In genomic region chr20:57710841-57711240, GRCh38 we compare ENCODE assay signal across 8 cellular contexts. TPM values are rescaled to one million over a fixed set of nuclear protein-coding genes. Genes with fewer than 3 reads are reported as not detected.
DNase-seq lines count a peak whose midpoint lies in the region; ATAC-seq and TF ChIP-seq lines count a peak whose summit lies in the region.
"Had no signal": no experiment of that assay in that cellular context is flagged by ENCODE, and none has a peak within 500 bp of the region (broad histone marks: within the 10 kb centered on the region; RNA-seq: fewer than 3 reads in every experiment).

No MANE protein-coding gene starts in this region.

- no peak overlapping the region for H3K27ac ChIP-seq in iPS-18a (ENCODE audit: low read length)

- intact Hi-C loops in activated CD4-positive, alpha-beta memory T cell treated with anti-CD3 and anti-CD28 coated beads for 36 hours (cut with micrococcal nuclease): loop anchor here (1.0 to 2.0 kb wide), 3 partner anchors 7 to 92 kb away; no protein-coding TSS in a partner anchor

- H3K36me3 Mint-ChIP-seq in activated CD4-positive, alpha-beta memory T cell treated with anti-CD3 and anti-CD28 coated beads for 36 hours: no peaks in the 10 kb centered on the region
- peaks cover 6% of the 10 kb centered on the region for H3K36me3 Mint-ChIP-seq in stimulated activated effector memory CD8-positive, alpha-beta T cell treated with anti-CD3 and anti-CD28 coated beads, Interleukin-12 subunit alpha, Interleukin-12 subunit beta, amount 100 ng/mL, for 72 hours

- H3K4me3 ChIP-seq in HFF-Myc (replicated peaks; ENCODE audit: low read depth, low read length) (peak overlapping the region; percentile 51), iPS-18a (ENCODE audit: low read length) (peak overlapping the region; percentile 91)

- no peak for ATAC-seq in stimulated activated effector memory CD8-positive, alpha-beta T cell treated with anti-CD3 and anti-CD28 coated beads, Interleukin-12 subunit alpha, Interleukin-12 subunit beta, amount 100 ng/mL, for 72 hours
- no peak for ATAC-seq in GM18520 (IDR thresholded peaks at IDR 0.05; ENCODE audit: unreplicated experiment)

- no peaks in the 10 kb centered on the region for H3K9me3 ChIP-seq in iPS-18a (ENCODE audit: control insufficient read depth, low read depth, low read length)

- H3K9ac ChIP-seq in iPS-18a (ENCODE audit: low read length): peak overlapping the region; percentile 90

- H3K4me1 Mint-ChIP-seq in activated CD4-positive, alpha-beta memory T cell treated with anti-CD3 and anti-CD28 coated beads for 36 hours (ENCODE audit: low read depth): peaks cover 21% of the 10 kb centered on the region
- H3K4me1 Mint-ChIP-seq in stimulated activated effector memory CD8-positive, alpha-beta T cell treated with anti-CD3 and anti-CD28 coated beads, Interleukin-12 subunit alpha, Interleukin-12 subunit beta, amount 100 ng/mL, for 72 hours: peaks cover 31% of the 10 kb centered on the region

- H3K9me3 Mint-ChIP-seq in activated CD4-positive, alpha-beta memory T cell treated with anti-CD3 and anti-CD28 coated beads for 36 hours: no peaks in the 10 kb centered on the region
- no peaks in the 10 kb centered on the region for H3K9me3 Mint-ChIP-seq in stimulated activated effector memory CD8-positive, alpha-beta T cell treated with anti-CD3 and anti-CD28 coated beads, Interleukin-12 subunit alpha, Interleukin-12 subunit beta, amount 100 ng/mL, for 72 hours

- no peak overlapping the region for H3K27ac Mint-ChIP-seq in activated CD4-positive, alpha-beta memory T cell treated with anti-CD3 and anti-CD28 coated beads for 36 hours
- peak overlapping the region; percentile 43 for H3K27ac Mint-ChIP-seq in stimulated activated effector memory CD8-positive, alpha-beta T cell treated with anti-CD3 and anti-CD28 coated beads, Interleukin-12 subunit alpha, Interleukin-12 subunit beta, amount 100 ng/mL, for 72 hours

- H3K27me3 Mint-ChIP-seq in activated CD4-positive, alpha-beta memory T cell treated with anti-CD3 and anti-CD28 coated beads for 36 hours: peaks cover 6% of the 10 kb centered on the region

- POLR2A ChIA-PET in activated CD4-positive, alpha-beta memory T cell treated with anti-CD3 and anti-CD28 coated beads for 36 hours (lab: Charles Lee): interaction anchor here (1.0 to 1.5 kb wide), 3 partner anchors 38 to 941 kb away, joined by 3 to 5 read pairs (median 3); partner anchors contain the start of gene STX16

- no peak for DNase-seq in HFF-Myc (ENCODE audit: extremely low read depth, low read depth)
- DNase-seq in activated CD4-positive, alpha-beta memory T cell treated with anti-CD3 and anti-CD28 coated beads for 36 hours: no peak
- no peak for DNase-seq in stimulated activated effector memory CD8-positive, alpha-beta T cell treated with anti-CD3 and anti-CD28 coated beads, Interleukin-12 subunit alpha, Interleukin-12 subunit beta, amount 100 ng/mL, for 72 hours (ENCODE audit: low spot score in 2 of 2)
- no peak for DNase-seq in epidermal melanocyte (ENCODE audit: insufficient read length, low spot score)
- DNase-seq in GM03348 (ENCODE audit: low spot score): no peak
- DNase-seq: NCI-H524 treated with DMSO at 0.1 percent for 48 hours had no signal

- H3K4me1 ChIP-seq in iPS-18a (ENCODE audit: control insufficient read depth, low read depth, low read length): peaks cover 29% of the 10 kb centered on the region

- TF ChIP-seq CTCF in HFF-Myc (IDR thresholded peaks at IDR 0.05; ENCODE audit: low read depth, low read length, missing control alignments): no peak

- peaks cover 33% of the 10 kb centered on the region for H3K27me3 ChIP-seq in iPS-18a (ENCODE audit: control insufficient read depth, insufficient read depth, low read length)

- peak overlapping the region; percentile 78 for H3K4me3 Mint-ChIP-seq in activated CD4-positive, alpha-beta memory T cell treated with anti-CD3 and anti-CD28 coated beads for 36 hours
- peak overlapping the region; percentile 88 for H3K4me3 Mint-ChIP-seq in stimulated activated effector memory CD8-positive, alpha-beta T cell treated with anti-CD3 and anti-CD28 coated beads, Interleukin-12 subunit alpha, Interleukin-12 subunit beta, amount 100 ng/mL, for 72 hours

- CTCF ChIA-PET in activated CD4-positive, alpha-beta memory T cell treated with anti-CD3 and anti-CD28 coated beads for 36 hours (lab: Charles Lee): interaction anchor here (0.7 to 2.7 kb wide), 4 partner anchors 8 to 469 kb away, joined by 3 to 15 read pairs (median 4); partner anchors contain the start of gene ZBP1

- no peaks in the 10 kb centered on the region for H3K36me3 ChIP-seq in iPS-18a (ENCODE audit: control insufficient read depth, low read depth, low read length)

RNA-seq across cellular contexts. Expression of gene PMEPA1, which starts 1.0 kb away (rescaled TPM):
- 1 to 10 TPM; 2.5 to 3.0 TPM for total RNA-seq in activated CD4-positive, alpha-beta memory T cell treated with anti-CD3 and anti-CD28 coated beads for 36 hours
